19 cellular contexts compared by ENCODE assay signal in genomic region chr13:70457474-70457873, GRCh38.
A peak's percentile ranks its signal among the peaks of the same experiment; 100 is the strongest.
DNase-seq lines count a peak whose midpoint lies in the region; ATAC-seq, FAIRE-seq and TF ChIP-seq lines count a peak whose summit lies in the region.
"Had no signal": no experiment of that assay in that cellular context is flagged by ENCODE, and none has a peak within 500 bp of the region (broad histone marks: within the 10 kb centered on the region; RNA-seq: fewer than 3 reads in every experiment).

No MANE protein-coding gene starts in this region.

- H3K9me3 ChIP-seq in HepG2 (ENCODE audit: low read length): no peaks in the 10 kb centered on the region
- H3K9me3 ChIP-seq in heart left ventricle: peaks cover 0 to 8% (median 0%) of the 10 kb centered on the region in 12 donors
- H3K9me3 ChIP-seq in SJCRH30 (replicated peaks): no peaks in the 10 kb centered on the region
- H3K9me3 ChIP-seq: Peyer's patch had no signal

- no peaks in the 10 kb centered on the region for H3K27me3 ChIP-seq in HepG2 (ENCODE audit: control insufficient read depth in 1 of 2, insufficient read depth in 2 of 2, low read length in 2 of 2)
- H3K27me3 ChIP-seq in heart left ventricle: no peaks in the 10 kb centered on the region
- H3K27me3 ChIP-seq in SJCRH30: no peaks in the 10 kb centered on the region
- H3K27me3 ChIP-seq: Peyer's patch had no signal

- FAIRE-seq in HepG2 (lab: Jason Lieb, UNC): no peak
- FAIRE-seq: H54 had no signal

- TF ChIP-seq CTCF in epithelial cell of esophagus (IDR thresholded peaks at IDR 0.05; ENCODE audit: insufficient read depth, low read depth, low read length, missing control alignments): no peak
- no peak for TF ChIP-seq CTCF in HepG2 (CRISPR knock-in tag; IDR thresholded peaks at IDR 0.05)
- TF ChIP-seq CTCF in heart left ventricle (IDR thresholded peaks at IDR 0.05): no peak

- H3K27ac ChIP-seq in HepG2 (ENCODE audit: extremely low read length, insufficient read depth, low read length) (no peak overlapping the region), heart left ventricle (no peak overlapping the region), SJCRH30 (no peak overlapping the region)
- H3K27ac ChIP-seq: Peyer's patch had no signal

- in situ Hi-C loops in HepG2 (cut with HindIII; ENCODE audit: extremely low pct_ligation_motif_present, low pct_unique_long_range_greater_than_20kb): no loop called here

- DNase-seq in COLO668 (lab: John Stamatoyannopoulos, UW; ENCODE audit: unreplicated experiment) (peak; percentile 67), HT1080 (ENCODE audit: low read depth) (peak; percentile 4), epithelial cell of esophagus (ENCODE audit: low read depth) (peak; percentile 72), HepG2 (ENCODE audit: low spot score) (no peak), NCI-H2171 treated with DMSO at 0.1 percent for 48 hours (lab: John Stamatoyannopoulos, UW) (no peak), heart left ventricle (no peak), SJCRH30 (no peak)
- DNase-seq: Calu3, DND-41, IMR-90, Kasumi-1, NCI-H1417 treated with DMSO at 0.1 percent for 48 hours, NCI-H2081, NCI-H345, Peyer's patch, Right ventricle myocardium superior had no signal

- H3K79me2 ChIP-seq in HepG2 (ENCODE audit: insufficient read depth, low read length): no peaks in the 10 kb centered on the region

- no CpG with 5 or more reads among the region's 1 CpG for WGBS in HepG2 (ENCODE audit: low lambda C conversion rate)
- 0 to 60% (median 58%) methylated on average over 1 of the region's 1 CpG for WGBS in heart left ventricle, 4 donors

- no peak overlapping the region for H3K4me2 ChIP-seq in HepG2 (ENCODE audit: low read depth, low read length)

- H3K9ac ChIP-seq in HepG2 (ENCODE audit: insufficient read depth, low read depth, low read length): no peak overlapping the region

- H4K20me1 ChIP-seq in HepG2 (ENCODE audit: insufficient read depth, low read length): no peaks in the 10 kb centered on the region

- CTCF ChIA-PET in HepG2 (lab: Yijun Ruan, JAX; ENCODE audit: low intra/inter-chr PET ratio, low total read pairs): no interaction called here

- no peak overlapping the region for H2AFZ ChIP-seq in HepG2 (ENCODE audit: low read length)

- TF ChIP-seq EP300 in HepG2 (IDR thresholded peaks at IDR 0.05; ENCODE audit: low read depth in 2 of 2, low read length in 2 of 2) (no peak), HepG2 (CRISPR knock-in tag; IDR thresholded peaks at IDR 0.05; ENCODE audit: borderline replicate concordance) (no peak)

- TF ChIP-seq POLR2A in HepG2 (IDR thresholded peaks at IDR 0.05; ENCODE audit: insufficient read depth in 1 of 2, low read depth in 2 of 2, low read length in 2 of 2) (no peak), heart left ventricle (IDR thresholded peaks at IDR 0.05) (no peak)

- no TSS peak for BruUV-seq in HepG2 (replicated peaks; lab: Mats Ljungman, UMichigan)

- no peak for TF ChIP-seq RAD21 in HepG2 (CRISPR knock-in tag; IDR thresholded peaks at IDR 0.05)

- H3K4me1 ChIP-seq in HepG2 (ENCODE audit: insufficient read depth, low read length) (no peaks in the 10 kb centered on the region), heart left ventricle (no peaks in the 10 kb centered on the region), SJCRH30 (no peaks in the 10 kb centered on the region)
- H3K4me1 ChIP-seq: Peyer's patch had no signal

- intact Hi-C loops in HepG2 (cut with micrococcal nuclease; ENCODE audit: unreplicated experiment) (no loop called here), heart left ventricle (cut with DNase I) (no loop called here)

- H3K4me3 ChIP-seq in epithelial cell of esophagus (ENCODE audit: low read length) (no peak overlapping the region), HepG2 (replicated peaks in 1 of 3; ENCODE audit: insufficient read depth in 1 of 3, low read depth in 2 of 3, low read length in 3 of 3) (no peak overlapping the region), heart left ventricle (no peak overlapping the region), SJCRH30 (no peak overlapping the region)
- H3K4me3 ChIP-seq: Peyer's patch had no signal

- POLR2A ChIA-PET in HepG2 (lab: Yijun Ruan, JAX): no interaction called here

- no peaks in the 10 kb centered on the region for H3K36me3 ChIP-seq in HepG2 (replicated peaks in 1 of 2; ENCODE audit: control insufficient read depth in 1 of 2, insufficient read depth in 2 of 2, low read length in 2 of 2)
- no peaks in the 10 kb centered on the region for H3K36me3 ChIP-seq in heart left ventricle
- H3K36me3 ChIP-seq in SJCRH30: no peaks in the 10 kb centered on the region
- H3K36me3 ChIP-seq: Peyer's patch had no signal

- peak; percentile 55; the same call in 2 of the 3 replicates for ATAC-seq in HepG2
- no peak for ATAC-seq in GM18511 (IDR thresholded peaks at IDR 0.05; ENCODE audit: unreplicated experiment)
- ATAC-seq in heart left ventricle: no peak
- ATAC-seq: SK-N-SH treated with all-trans-retinoic acid at 6 μM for 48 hours had no signal

TF ChIP-seq in HepG2, 621 proteins besides CTCF, POLR2A, EP300 and RAD21:
- TF ChIP-seq SRSF4 (IDR thresholded peaks at IDR 0.05; ENCODE audit: low read depth, low read length, poor library complexity, severe bottlenecking): no peak
- no peak for TF ChIP-seq NFIC (IDR thresholded peaks at IDR 0.05; ENCODE audit: low read length)
- TF ChIP-seq CHD2 (IDR thresholded peaks at IDR 0.05; ENCODE audit: low read depth, low read length): no peak
- TF ChIP-seq ARID2 (CRISPR knock-in tag; IDR thresholded peaks at IDR 0.05; ENCODE audit: borderline replicate concordance): no peak
- no peak for TF ChIP-seq REXO4 (CRISPR knock-in tag; IDR thresholded peaks at IDR 0.05; ENCODE audit: borderline replicate concordance)
- TF ChIP-seq NFYC (CRISPR knock-in tag; IDR thresholded peaks at IDR 0.05): no peak
- TF ChIP-seq REPIN1 (CRISPR knock-in tag; IDR thresholded peaks at IDR 0.05; ENCODE audit: borderline replicate concordance, low read depth): no peak
- TF ChIP-seq PAWR (CRISPR knock-in tag; IDR thresholded peaks at IDR 0.05; ENCODE audit: borderline replicate concordance): no peak
- no peak for TF ChIP-seq SP2 (CRISPR knock-in tag; IDR thresholded peaks at IDR 0.05)
- no peak for TF ChIP-seq NBN (conservative IDR thresholded peaks at IDR 0.05)
- TF ChIP-seq USF2 (IDR thresholded peaks at IDR 0.05; ENCODE audit: low read depth, low read length): no peak
- TF ChIP-seq USF2 (CRISPR knock-in tag; IDR thresholded peaks at IDR 0.05; ENCODE audit: borderline replicate concordance): no peak
- no peak for TF ChIP-seq KDM1A (CRISPR knock-in tag; IDR thresholded peaks at IDR 0.05)
- no peak for TF ChIP-seq ZNF331 (CRISPR knock-in tag; IDR thresholded peaks at IDR 0.05)
- TF ChIP-seq TCF7L2 (IDR thresholded peaks at IDR 0.05; ENCODE audit: low read depth, low read length): no peak
- TF ChIP-seq SRY (CRISPR knock-in tag; IDR thresholded peaks at IDR 0.05): no peak

Comparison
In these comparisons a context has a peak if more than half of its experiments do, and no peak if none do; other contexts are left out.
1. DNase-seq: peak in COLO668 (single experiment), HT1080 (single experiment) and epithelial cell of esophagus (single experiment); none in HepG2 (single experiment), NCI-H2171 treated with DMSO at 0.1 percent for 48 hours (single experiment), heart left ventricle (0 of 5) and SJCRH30 (0 of 2).